ENCODE assay signal across 12 cellular contexts in genomic region chr1:15141933-15142647, GRCh38. TPM values are rescaled to one million over a fixed set of nuclear protein-coding genes. Genes with fewer than 3 reads are reported as not detected.
DNase-seq lines count a peak whose midpoint lies in the region; FAIRE-seq and TF ChIP-seq lines count a peak whose summit lies in the region.
"Had no signal": no experiment of that assay in that cellular context is flagged by ENCODE, and none has a peak within 500 bp of the region (broad histone marks: within the 10 kb centered on the region; RNA-seq: fewer than 3 reads in every experiment).

No MANE protein-coding gene starts in this region.

- no peak overlapping the region for H3K9ac ChIP-seq in astrocyte (ENCODE audit: low read length)

- H3K36me3 ChIP-seq in astrocyte (ENCODE audit: insufficient read depth, low read length) (no peaks in the 10 kb centered on the region), Peyer's patch (no peaks in the 10 kb centered on the region)

- TF ChIP-seq CTCF in astrocyte (IDR thresholded peaks at IDR 0.05; ENCODE audit: insufficient read depth, low read depth, low read length), result peak; percentile 17
- no peak for TF ChIP-seq CTCF in Peyer's patch (IDR thresholded peaks at IDR 0.05)

- H3K27me3 ChIP-seq in astrocyte (ENCODE audit: insufficient read depth, low read length) (peaks cover 3% of the 10 kb centered on the region), Peyer's patch (no peaks in the 10 kb centered on the region)
- H3K27me3 ChIP-seq: dorsolateral prefrontal cortex had no signal

- H3K9me3 ChIP-seq in astrocyte (ENCODE audit: insufficient read depth, low read depth, low read length), result no peaks in the 10 kb centered on the region
- no peaks in the 10 kb centered on the region for H3K9me3 ChIP-seq in Peyer's patch

- no peak overlapping the region for H3K27ac ChIP-seq in astrocyte (ENCODE audit: low read depth, low read length)
- H3K27ac ChIP-seq in Peyer's patch, result no peak overlapping the region

- no peak for FAIRE-seq in astrocyte (lab: Jason Lieb, UNC)
- FAIRE-seq in frontal cortex (lab: Jason Lieb, UNC), result no peak

- in situ Hi-C loops in KBM-7 (cut with MboI; ENCODE audit: low pct_unique_long_range_greater_than_20kb, low sequenced_read_pairs), result no loop called here

- peaks cover 10% of the 10 kb centered on the region for H3K4me1 Mint-ChIP-seq in astrocyte (ENCODE audit: low read depth, unreplicated experiment)

- no peaks in the 10 kb centered on the region for H3K4me1 ChIP-seq in astrocyte (ENCODE audit: insufficient read depth, low read length)
- H3K4me1 ChIP-seq in Peyer's patch, result no peaks in the 10 kb centered on the region

- peaks cover 22% of the 10 kb centered on the region for H3K27me3 Mint-ChIP-seq in astrocyte (ENCODE audit: low read depth, unreplicated experiment)

- no peaks in the 10 kb centered on the region for H4K20me1 ChIP-seq in astrocyte (ENCODE audit: insufficient read depth, low read length)

- no peak overlapping the region for H3K4me3 Mint-ChIP-seq in astrocyte (ENCODE audit: unreplicated experiment)
- H3K4me3 Mint-ChIP-seq: WTC11 had no signal

- peak; percentile 94 for DNase-seq in COR-L47 (lab: John Stamatoyannopoulos, UW)
- peak; percentile 78 for DNase-seq in KBM-7
- peak; percentile 92 for DNase-seq in astrocyte (ENCODE audit: low read depth)
- peak; percentile 46 for DNase-seq in iris pigment epithelial cell (ENCODE audit: low read depth)
- no peak for DNase-seq in stimulated activated CD4-positive, alpha-beta T cell treated with anti-CD3 and anti-CD28 coated beads, Interleukin-12 subunit alpha, Interleukin-12 subunit beta, amount 100 ng/mL, for 4 hours
- DNase-seq in frontal cortex (ENCODE audit: low spot score in 2 of 2), result no peak
- DNase-seq in NCI-H2107 (lab: John Stamatoyannopoulos, UW), result no peak
- DNase-seq in Peyer's patch, result no peak
- DNase-seq: occipital lobe; stimulated activated CD4-positive, alpha-beta T cell treated with anti-CD3 and anti-CD28 coated beads, Interleukin-4, amount 100 ng/mL, for 1 hour had no signal

- no peaks in the 10 kb centered on the region for H3K79me2 ChIP-seq in astrocyte (ENCODE audit: insufficient read depth, low read length)

- H3K4me2 ChIP-seq in astrocyte (ENCODE audit: low read length), result peak overlapping the region; percentile 19

- H3K27ac Mint-ChIP-seq in astrocyte (ENCODE audit: unreplicated experiment), result no peak overlapping the region
- H3K27ac Mint-ChIP-seq: WTC11 had no signal

- peaks cover 2% of the 10 kb centered on the region for H3K9me3 Mint-ChIP-seq in astrocyte (ENCODE audit: unreplicated experiment)

- TF ChIP-seq POLR2A in Peyer's patch (IDR thresholded peaks at IDR 0.05), result no peak

- H2AFZ ChIP-seq in astrocyte (ENCODE audit: low read depth, low read length), result no peak overlapping the region

- H3K36me3 Mint-ChIP-seq in astrocyte (ENCODE audit: low read depth, unreplicated experiment), result peaks cover 2% of the 10 kb centered on the region
- H3K36me3 Mint-ChIP-seq: WTC11 had no signal

- H3K4me3 ChIP-seq in astrocyte (ENCODE audit: insufficient read depth, low read depth, low read length), result no peak overlapping the region
- H3K4me3 ChIP-seq in Peyer's patch, result no peak overlapping the region
- H3K4me3 ChIP-seq: dorsolateral prefrontal cortex had no signal

RNA-seq across cellular contexts. Expression of gene TMEM51, which starts 11.5 kb away (rescaled TPM):
- total RNA-seq in astrocyte (6.9 TPM in 2 replicates), frontal cortex (1.6 TPM), Peyer's patch (10 to 100 TPM in 3 of 4 donors, 1 to 10 TPM in 1; 3.3 to 31.0 (median 20.6) TPM)

Comparison
In these comparisons a context has a peak if more than half of its experiments do, and no peak if none do; other contexts are left out.
1. DNase-seq: peak in COR-L47 (single experiment), KBM-7 (single experiment), astrocyte (single experiment) and iris pigment epithelial cell (single experiment); none in stimulated activated CD4-positive, alpha-beta T cell treated with anti-CD3 and anti-CD28 coated beads, Interleukin-12 subunit alpha, Interleukin-12 subunit beta, amount 100 ng/mL, for 4 hours (single experiment), frontal cortex (0 of 2), NCI-H2107 (single experiment) and Peyer's patch (0 of 3).